Comparison of ENCODE assay signal across 1 cellular context in genomic region chr19:709965-710714, GRCh38.
TF ChIP-seq lines count a peak whose summit lies in the region.

No MANE protein-coding gene starts in this region.

TF ChIP-seq in neural cell, 6 proteins besides CTCF, POLR2A, EP300 and RAD21 (continued from another document):
- TF ChIP-seq TAF1 (IDR thresholded peaks at IDR 0.05; ENCODE audit: low read depth) (no peak), EZH2 (IDR thresholded peaks at IDR 0.05; ENCODE audit: borderline replicate concordance, insufficient read depth, low read length, poor library complexity, severe bottlenecking) (no peak)
